23 cellular contexts compared by ENCODE assay signal in the genomic region with DNA sequence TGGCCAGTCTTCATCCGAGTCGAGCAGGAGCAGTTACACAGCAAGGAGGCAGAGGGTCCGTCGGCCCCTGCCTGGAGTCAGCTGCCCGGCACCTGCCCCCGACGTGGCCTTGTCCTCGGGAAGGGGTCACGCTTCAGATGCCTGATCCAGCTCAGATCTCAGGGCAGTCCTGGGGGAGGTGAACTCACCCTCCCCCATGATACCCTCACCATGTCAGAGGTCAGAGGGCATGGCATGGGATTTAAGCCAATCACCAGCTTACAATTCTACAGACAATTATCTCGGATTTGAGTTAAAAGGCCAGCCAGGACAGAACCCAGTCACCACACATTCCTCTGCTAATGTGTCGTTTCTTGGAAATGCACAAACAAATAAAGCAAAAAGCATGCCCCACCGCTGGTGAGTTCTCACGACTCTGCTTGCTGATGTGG.
DNase-seq lines count a peak whose midpoint lies in the region; ATAC-seq and TF ChIP-seq lines count a peak whose summit lies in the region.
"Had no signal": no experiment of that assay in that cellular context is flagged by ENCODE, and none has a peak within 500 bp of the region (broad histone marks: within the 10 kb centered on the region; RNA-seq: fewer than 3 reads in every experiment).

No MANE protein-coding gene starts in this region.

- H3K4me1 ChIP-seq in HUES48 (ENCODE audit: control insufficient read depth, insufficient read depth, low read length): peaks cover 15% of the 10 kb centered on the region
- peaks cover 22% of the 10 kb centered on the region for H3K4me1 ChIP-seq in smooth muscle cell (ENCODE audit: low read depth)
- no peaks in the 10 kb centered on the region for H3K4me1 ChIP-seq in SK-N-SH (ENCODE audit: control insufficient read depth in 1 of 2, insufficient read depth in 2 of 2, low read depth in 1 of 2, low read length in 1 of 2)
- H3K4me1 ChIP-seq: stomach had no signal

- no peaks in the 10 kb centered on the region for H3K9me2 ChIP-seq in SK-N-SH

- H3K36me3 ChIP-seq in HUES48 (ENCODE audit: control insufficient read depth, insufficient read depth, low read length) (no peaks in the 10 kb centered on the region), smooth muscle cell (ENCODE audit: low read depth) (no peaks in the 10 kb centered on the region), SK-N-SH (replicated peaks in 1 of 2; ENCODE audit: control insufficient read depth in 1 of 2, insufficient read depth in 2 of 2, low read length in 1 of 2) (no peaks in the 10 kb centered on the region)
- H3K36me3 ChIP-seq: stomach had no signal

- H3K9ac ChIP-seq in HUES48 (ENCODE audit: low read depth, low read length) (no peak overlapping the region), smooth muscle cell (ENCODE audit: low read depth) (no peak overlapping the region), SK-N-SH (no peak overlapping the region)

- H3K36me3 Mint-ChIP-seq in natural killer cell treated with Interleukin-12 subunit alpha and Interleukin-12 subunit beta and Interleukin-15 and Interleukin-18, amount 100 ng/mL, for 72 hours: no peaks in the 10 kb centered on the region

- H3F3A ChIP-seq in smooth muscle cell (ENCODE audit: low read depth) (peaks cover 5% of the 10 kb centered on the region), SK-N-SH (replicated peaks; ENCODE audit: insufficient read depth) (peaks cover 3% of the 10 kb centered on the region)

- no peaks in the 10 kb centered on the region for H4K20me1 ChIP-seq in smooth muscle cell (ENCODE audit: low read depth)
- H4K20me1 ChIP-seq in SK-N-SH (ENCODE audit: insufficient read depth): no peaks in the 10 kb centered on the region

- H3K27ac Mint-ChIP-seq in natural killer cell treated with Interleukin-12 subunit alpha and Interleukin-12 subunit beta and Interleukin-15 and Interleukin-18, amount 100 ng/mL, for 72 hours: no peak overlapping the region
- H3K27ac Mint-ChIP-seq: activated CD8-positive, alpha-beta T cell treated with anti-CD3 and anti-CD28 coated beads for 36 hours; B cell had no signal

- H3K27me3 ChIP-seq in HUES48 (ENCODE audit: control insufficient read depth, insufficient read depth, low read length) (no peaks in the 10 kb centered on the region; the same call in 1 of the 2 replicates), smooth muscle cell (ENCODE audit: low read depth) (no peaks in the 10 kb centered on the region), SK-N-SH (ENCODE audit: insufficient read depth) (peaks cover 86% of the 10 kb centered on the region)

- peaks cover 7% of the 10 kb centered on the region in 2 donors for H3K27me3 Mint-ChIP-seq in natural killer cell treated with Interleukin-12 subunit alpha and Interleukin-12 subunit beta and Interleukin-15 and Interleukin-18, amount 100 ng/mL, for 72 hours

- H2AFZ ChIP-seq in smooth muscle cell (ENCODE audit: low read depth) (no peak overlapping the region), SK-N-SH (ENCODE audit: low read depth) (no peak overlapping the region)

- TF ChIP-seq RAD21 in SK-N-SH (IDR thresholded peaks at IDR 0.05; ENCODE audit: low read length): no peak

- DNase-seq in astrocyte of the spinal cord (ENCODE audit: low read depth, low spot score): peak; percentile 17
- DNase-seq in islet precursor cell: peak; percentile 83
- no peak for DNase-seq in smooth muscle cell (lab: John Stamatoyannopoulos, UW; ENCODE audit: unreplicated experiment)
- no peak for DNase-seq in natural killer cell treated with Interleukin-12 subunit alpha and Interleukin-12 subunit beta and Interleukin-15 and Interleukin-18, amount 100 ng/mL, for 72 hours (ENCODE audit: low spot score)
- DNase-seq in SK-N-SH: no peak
- DNase-seq in anterior cingulate cortex (lab: John Stamatoyannopoulos, UW): no peak
- DNase-seq: activated CD8-positive, alpha-beta T cell treated with anti-CD3 and anti-CD28 coated beads for 36 hours; activated gamma-delta T cell treated with Interleukin-2 at 50 U/mL for 16 hours; mammary epithelial cell; MM.1S; NCI-H146; NCI-H2171; NCI-H526; T1000; trophoblast cell had no signal

- H3K4me3 ChIP-seq in HUES48 (ENCODE audit: low read depth, low read length) (no peak overlapping the region), astrocyte of the spinal cord (ENCODE audit: low read depth, low read length) (no peak overlapping the region), smooth muscle cell (no peak overlapping the region), SK-N-SH (ENCODE audit: low read depth in 2 of 2, low read length in 1 of 2) (no peak overlapping the region)
- H3K4me3 ChIP-seq: stomach had no signal

- H3K79me2 ChIP-seq in smooth muscle cell (ENCODE audit: low read depth) (no peaks in the 10 kb centered on the region), SK-N-SH (ENCODE audit: insufficient read depth) (no peaks in the 10 kb centered on the region)

- TF ChIP-seq CTCF in astrocyte of the spinal cord (IDR thresholded peaks at IDR 0.05; ENCODE audit: low read depth, low read length): no peak
- no peak for TF ChIP-seq CTCF in smooth muscle cell (IDR thresholded peaks at IDR 0.05; ENCODE audit: borderline replicate concordance, insufficient read depth, poor library complexity, severe bottlenecking)
- no peak for TF ChIP-seq CTCF in SK-N-SH (IDR thresholded peaks at IDR 0.05)

- in situ Hi-C loops in astrocyte of the spinal cord (cut with HindIII; ENCODE audit: low sequenced_read_pairs): no loop called here

- ATAC-seq in natural killer cell treated with Interleukin-12 subunit alpha and Interleukin-12 subunit beta and Interleukin-15 and Interleukin-18, amount 100 ng/mL, for 72 hours: no peak
- ATAC-seq in GM19395 (IDR thresholded peaks at IDR 0.05; ENCODE audit: unreplicated experiment): no peak
- ATAC-seq: activated CD4-positive, CD25-positive, alpha-beta regulatory T cell treated with anti-CD3 and anti-CD28 coated beads, Interleukin-2, amount 50 U/mL, for 24 hours; activated CD8-positive, alpha-beta T cell treated with anti-CD3 and anti-CD28 coated beads for 36 hours; SK-N-SH treated with all-trans-retinoic acid at 6 μM for 48 hours had no signal

- H3K4me3 Mint-ChIP-seq in natural killer cell treated with Interleukin-12 subunit alpha and Interleukin-12 subunit beta and Interleukin-15 and Interleukin-18, amount 100 ng/mL, for 72 hours: no peak overlapping the region
- H3K4me3 Mint-ChIP-seq: activated CD8-positive, alpha-beta T cell treated with anti-CD3 and anti-CD28 coated beads for 36 hours; B cell; central memory CD8-positive, alpha-beta T cell had no signal

- H3K9me3 Mint-ChIP-seq in natural killer cell treated with Interleukin-12 subunit alpha and Interleukin-12 subunit beta and Interleukin-15 and Interleukin-18, amount 100 ng/mL, for 72 hours: no peaks in the 10 kb centered on the region
- H3K9me3 Mint-ChIP-seq: activated CD8-positive, alpha-beta T cell treated with anti-CD3 and anti-CD28 coated beads for 36 hours; central memory CD8-positive, alpha-beta T cell had no signal

- H3K27ac ChIP-seq in HUES48 (ENCODE audit: low read depth, low read length) (peak overlapping the region; percentile 25), smooth muscle cell (ENCODE audit: low read depth) (peak overlapping the region; percentile 6), SK-N-SH (ENCODE audit: low read depth in 2 of 2, low read length in 1 of 2) (no peak overlapping the region)
- H3K27ac ChIP-seq: RWPE1, stomach had no signal

- H3K4me2 ChIP-seq in smooth muscle cell: peak overlapping the region; percentile 25
- H3K4me2 ChIP-seq in SK-N-SH: no peak overlapping the region

- no peak for TF ChIP-seq EP300 in SK-N-SH (IDR thresholded peaks at IDR 0.05; ENCODE audit: borderline replicate concordance in 1 of 2, low read depth in 1 of 2, low read length in 1 of 2)

- WGBS in smooth muscle cell (ENCODE audit: low lambda C conversion rate): 59% methylated on average over 13 of the region's 13 CpGs
- WGBS in SK-N-SH (ENCODE audit: low lambda C conversion rate): 16% methylated on average over 12 of the region's 13 CpGs

- H3K4me1 Mint-ChIP-seq in natural killer cell treated with Interleukin-12 subunit alpha and Interleukin-12 subunit beta and Interleukin-15 and Interleukin-18, amount 100 ng/mL, for 72 hours (ENCODE audit: low read depth in 2 of 2): no peaks in the 10 kb centered on the region
- H3K4me1 Mint-ChIP-seq: B cell; central memory CD8-positive, alpha-beta T cell had no signal

- H3K9me3 ChIP-seq in HUES48 (ENCODE audit: control insufficient read depth, insufficient read depth, low read length) (no peaks in the 10 kb centered on the region), smooth muscle cell (replicated peaks; ENCODE audit: low read depth) (no peaks in the 10 kb centered on the region), SK-N-SH (no peaks in the 10 kb centered on the region)
- H3K9me3 ChIP-seq: stomach had no signal

- CTCF ChIA-PET in SK-N-SH (lab: Yijun Ruan, JAX): no interaction called here

- POLR2A ChIA-PET in SK-N-SH (lab: Yijun Ruan, JAX): no interaction called here

TF ChIP-seq in SK-N-SH, 30 proteins besides CTCF, POLR2A, EP300 and RAD21 (continues in another document):
- TF ChIP-seq YY1 (IDR thresholded peaks at IDR 0.05; ENCODE audit: low read depth): no peak
- TF ChIP-seq, protein P1, sequence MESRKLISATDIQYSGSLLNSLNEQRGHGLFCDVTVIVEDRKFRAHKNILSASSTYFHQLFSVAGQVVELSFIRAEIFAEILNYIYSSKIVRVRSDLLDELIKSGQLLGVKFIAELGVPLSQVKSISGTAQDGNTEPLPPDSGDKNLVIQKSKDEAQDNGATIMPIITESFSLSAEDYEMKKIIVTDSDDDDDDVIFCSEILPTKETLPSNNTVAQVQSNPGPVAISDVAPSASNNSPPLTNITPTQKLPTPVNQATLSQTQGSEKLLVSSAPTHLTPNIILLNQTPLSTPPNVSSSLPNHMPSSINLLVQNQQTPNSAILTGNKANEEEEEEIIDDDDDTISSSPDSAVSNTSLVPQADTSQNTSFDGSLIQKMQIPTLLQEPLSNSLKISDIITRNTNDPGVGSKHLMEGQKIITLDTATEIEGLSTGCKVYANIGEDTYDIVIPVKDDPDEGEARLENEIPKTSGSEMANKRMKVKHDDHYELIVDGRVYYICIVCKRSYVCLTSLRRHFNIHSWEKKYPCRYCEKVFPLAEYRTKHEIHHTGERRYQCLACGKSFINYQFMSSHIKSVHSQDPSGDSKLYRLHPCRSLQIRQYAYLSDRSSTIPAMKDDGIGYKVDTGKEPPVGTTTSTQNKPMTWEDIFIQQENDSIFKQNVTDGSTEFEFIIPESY (IDR thresholded peaks at IDR 0.05; ENCODE audit: borderline replicate concordance, low read depth): no peak
- TF ChIP-seq, protein P2, sequence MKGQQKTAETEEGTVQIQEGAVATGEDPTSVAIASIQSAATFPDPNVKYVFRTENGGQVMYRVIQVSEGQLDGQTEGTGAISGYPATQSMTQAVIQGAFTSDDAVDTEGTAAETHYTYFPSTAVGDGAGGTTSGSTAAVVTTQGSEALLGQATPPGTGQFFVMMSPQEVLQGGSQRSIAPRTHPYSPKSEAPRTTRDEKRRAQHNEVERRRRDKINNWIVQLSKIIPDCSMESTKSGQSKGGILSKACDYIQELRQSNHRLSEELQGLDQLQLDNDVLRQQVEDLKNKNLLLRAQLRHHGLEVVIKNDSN (IDR thresholded peaks at IDR 0.05; ENCODE audit: borderline replicate concordance, low read depth): no peak
- no peak for TF ChIP-seq FOXM1 (IDR thresholded peaks at IDR 0.05; ENCODE audit: low read depth)
- TF ChIP-seq FOSL2 (IDR thresholded peaks at IDR 0.05; ENCODE audit: borderline replicate concordance, low read depth): no peak
- TF ChIP-seq GABPA (IDR thresholded peaks at IDR 0.05; ENCODE audit: low read depth): no peak

Comparison
In these comparisons a context has a peak if more than half of its experiments do, and no peak if none do; other contexts are left out.
1. H3K27ac ChIP-seq: peak in HUES48 (single experiment) and smooth muscle cell (single experiment); none in SK-N-SH (0 of 2).
2. DNase-seq: peak in astrocyte of the spinal cord (single experiment) and islet precursor cell (single experiment); none in smooth muscle cell (single experiment), natural killer cell treated with Interleukin-12 subunit alpha and Interleukin-12 subunit beta and Interleukin-15 and Interleukin-18, amount 100 ng/mL, for 72 hours (single experiment), SK-N-SH (single experiment) and anterior cingulate cortex (0 of 58).